ENCODE assay signal across 13 cellular contexts in the genomic region with DNA sequence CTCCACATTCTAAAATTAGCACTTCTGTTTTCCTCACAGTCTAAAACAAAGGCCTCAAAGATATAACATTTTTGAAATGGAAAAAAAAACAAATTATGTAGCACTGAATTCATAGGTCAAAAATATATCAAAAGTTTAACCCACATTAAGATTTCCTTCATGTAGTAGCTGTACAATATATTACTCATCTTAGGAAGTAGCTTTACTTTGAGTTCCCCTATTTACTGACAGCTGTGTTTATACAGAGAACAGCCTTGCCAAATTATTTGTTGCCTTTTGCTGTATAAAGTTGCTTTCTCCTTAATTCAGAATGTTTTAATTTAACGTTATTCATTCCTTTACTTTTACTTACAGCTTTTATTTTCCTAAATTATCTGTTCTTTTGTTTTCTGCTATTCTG.
DNase-seq lines count a peak whose midpoint lies in the region; ATAC-seq and TF ChIP-seq lines count a peak whose summit lies in the region.
"Had no signal": no experiment of that assay in that cellular context is flagged by ENCODE, and none has a peak within 500 bp of the region (broad histone marks: within the 10 kb centered on the region; RNA-seq: fewer than 3 reads in every experiment).

No MANE protein-coding gene starts in this region.

- POLR2A ChIA-PET in CD8-positive, alpha-beta T cell (lab: Charles Lee) = no interaction called here
- POLR2A ChIA-PET in activated CD4-positive, alpha-beta T cell treated with anti-CD3 and anti-CD28 coated beads, Interleukin-2, amount 10 ng/mL, durations not matched to agents 7 days and 5 days (lab: Charles Lee) = no interaction called here

- H3K27me3 ChIP-seq in adipocyte (replicated peaks; ENCODE audit: control insufficient read depth, insufficient read depth, low read length) (no peaks in the 10 kb centered on the region), mesenchymal stem cell (ENCODE audit: control insufficient read depth in 1 of 2, insufficient read depth in 1 of 2, low read length in 2 of 2) (no peaks in the 10 kb centered on the region)
- no peaks in the 10 kb centered on the region for H3K27me3 ChIP-seq in CD8-positive, alpha-beta T cell (ENCODE audit: insufficient read depth, low read length)

- intact Hi-C loops in CD8-positive, alpha-beta T cell (cut with DNase I, micrococcal nuclease) = no loop called here

- H3K36me3 Mint-ChIP-seq in CD8-positive, alpha-beta T cell = no peaks in the 10 kb centered on the region
- H3K36me3 Mint-ChIP-seq in activated CD4-positive, alpha-beta T cell treated with anti-CD3 and anti-CD28 coated beads, Interleukin-2, amount 10 ng/mL, durations not matched to agents 7 days and 5 days (ENCODE audit: low read depth) = no peaks in the 10 kb centered on the region
- H3K36me3 Mint-ChIP-seq: CD8-positive, alpha-beta memory T cell had no signal

- DNase-seq in EH (ENCODE audit: low read depth) = peak; percentile 29
- peak; percentile 45 for DNase-seq in adipocyte (ENCODE audit: low read depth)
- peak; percentile 4 for DNase-seq in epithelial cell of esophagus (ENCODE audit: low read depth)
- peak; percentile 13 for DNase-seq in mesenchymal stem cell
- no peak for DNase-seq in NCI-H187 (lab: John Stamatoyannopoulos, UW)
- no peak for DNase-seq in mesenteric fat pad (ENCODE audit: low spot score)
- DNase-seq in CD8-positive, alpha-beta T cell = no peak
- DNase-seq in activated CD4-positive, alpha-beta T cell treated with anti-CD3 and anti-CD28 coated beads, Interleukin-2, amount 10 ng/mL, durations not matched to agents 7 days and 5 days = no peak
- DNase-seq: CD8-positive, alpha-beta memory T cell; NCI-H2107; NCI-H69; NK-92 treated with Interleukin-12 subunit alpha and Interleukin-12 subunit beta, amount 100 ng/mL, for 24 hours had no signal

- H2AFZ ChIP-seq in mesenchymal stem cell (ENCODE audit: low read depth, low read length) = no peak overlapping the region

- H3K4me1 Mint-ChIP-seq in CD8-positive, alpha-beta T cell (ENCODE audit: low read depth) = no peaks in the 10 kb centered on the region
- H3K4me1 Mint-ChIP-seq in activated CD4-positive, alpha-beta T cell treated with anti-CD3 and anti-CD28 coated beads, Interleukin-2, amount 10 ng/mL, durations not matched to agents 7 days and 5 days = no peaks in the 10 kb centered on the region
- H3K4me1 Mint-ChIP-seq: CD8-positive, alpha-beta memory T cell had no signal

- H3K9me3 ChIP-seq in adipocyte (ENCODE audit: control insufficient read depth, low read length) (no peaks in the 10 kb centered on the region), mesenchymal stem cell (ENCODE audit: control insufficient read depth, low read length) (no peaks in the 10 kb centered on the region)
- no peaks in the 10 kb centered on the region for H3K9me3 ChIP-seq in CD8-positive, alpha-beta T cell (ENCODE audit: low read length)

- no peak overlapping the region for H3K9ac ChIP-seq in adipocyte (ENCODE audit: low read length)
- H3K9ac ChIP-seq in mesenchymal stem cell (ENCODE audit: low read length) = no peak overlapping the region

- H2BK120ac ChIP-seq in mesenchymal stem cell (ENCODE audit: low read depth, low read length) = no peak overlapping the region

- no peak overlapping the region for H3K4me2 ChIP-seq in mesenchymal stem cell (ENCODE audit: low read length, poor library complexity, severe bottlenecking)

- CTCF ChIA-PET in CD8-positive, alpha-beta T cell (lab: Charles Lee) = no interaction called here
- CTCF ChIA-PET in activated CD4-positive, alpha-beta T cell treated with anti-CD3 and anti-CD28 coated beads, Interleukin-2, amount 10 ng/mL, durations not matched to agents 7 days and 5 days (lab: Charles Lee) = no interaction called here

- no peaks in the 10 kb centered on the region for H3K27me3 Mint-ChIP-seq in CD8-positive, alpha-beta T cell (ENCODE audit: low read depth)
- H3K27me3 Mint-ChIP-seq in activated CD4-positive, alpha-beta T cell treated with anti-CD3 and anti-CD28 coated beads, Interleukin-2, amount 10 ng/mL, durations not matched to agents 7 days and 5 days = no peaks in the 10 kb centered on the region
- H3K27me3 Mint-ChIP-seq: CD8-positive, alpha-beta memory T cell had no signal

- TF ChIP-seq CTCF in epithelial cell of esophagus (IDR thresholded peaks at IDR 0.05; ENCODE audit: insufficient read depth, low read depth, low read length, missing control alignments) = no peak
- no peak for TF ChIP-seq CTCF in CD8-positive, alpha-beta T cell (IDR thresholded peaks at IDR 0.05)

- no peak overlapping the region for H2BK12ac ChIP-seq in mesenchymal stem cell (ENCODE audit: low read length in 2 of 2)

- no peak overlapping the region for H3K4me3 Mint-ChIP-seq in CD8-positive, alpha-beta T cell
- no peak overlapping the region for H3K4me3 Mint-ChIP-seq in activated CD4-positive, alpha-beta T cell treated with anti-CD3 and anti-CD28 coated beads, Interleukin-2, amount 10 ng/mL, durations not matched to agents 7 days and 5 days
- H3K4me3 Mint-ChIP-seq: CD8-positive, alpha-beta memory T cell had no signal

- no peak overlapping the region for H3K14ac ChIP-seq in mesenchymal stem cell (ENCODE audit: low read length in 2 of 2)

- no peaks in the 10 kb centered on the region for H3K4me1 ChIP-seq in adipocyte (ENCODE audit: control insufficient read depth, insufficient read depth, low read length)
- no peaks in the 10 kb centered on the region for H3K4me1 ChIP-seq in mesenchymal stem cell (ENCODE audit: control insufficient read depth, insufficient read depth, low read depth, low read length)
- no peaks in the 10 kb centered on the region for H3K4me1 ChIP-seq in CD8-positive, alpha-beta T cell (ENCODE audit: insufficient read depth, low read length)

- ATAC-seq in CD8-positive, alpha-beta T cell = no peak

- no peak overlapping the region for H4K8ac ChIP-seq in mesenchymal stem cell (ENCODE audit: low read length)

- H3K4me3 ChIP-seq in adipocyte (ENCODE audit: low read length) (no peak overlapping the region), epithelial cell of esophagus (ENCODE audit: low read length) (no peak overlapping the region), mesenchymal stem cell (ENCODE audit: insufficient read depth in 1 of 2, low read depth in 1 of 2, low read length in 2 of 2) (no peak overlapping the region)
- no peak overlapping the region for H3K4me3 ChIP-seq in CD8-positive, alpha-beta T cell (ENCODE audit: low read depth, low read length)
- H3K4me3 ChIP-seq: SK-N-MC had no signal

- no CpG with 5 or more reads among the region's 1 CpG for WGBS in mesenchymal stem cell

- no peak overlapping the region for H3K27ac ChIP-seq in mesenchymal stem cell (ENCODE audit: low read length, poor library complexity, severe bottlenecking)
- H3K27ac ChIP-seq in CD8-positive, alpha-beta T cell (ENCODE audit: low read depth, low read length) = no peak overlapping the region
- H3K27ac ChIP-seq: SK-N-MC had no signal

- no peak overlapping the region for H3K18ac ChIP-seq in mesenchymal stem cell (ENCODE audit: low read depth in 1 of 2, low read length in 2 of 2)

- H2BK15ac ChIP-seq in mesenchymal stem cell (ENCODE audit: low read depth, poor library complexity, severe bottlenecking) = no peak overlapping the region

- no peak overlapping the region for H2AK5ac ChIP-seq in mesenchymal stem cell (ENCODE audit: low read length, severe bottlenecking)

- no peak overlapping the region for H3K4ac ChIP-seq in mesenchymal stem cell (ENCODE audit: low read depth in 1 of 2, low read length in 2 of 2)

- no peak overlapping the region for H4K91ac ChIP-seq in mesenchymal stem cell (ENCODE audit: low read length)

- H3K23ac ChIP-seq in mesenchymal stem cell (ENCODE audit: low read length in 2 of 2) = no peak overlapping the region

- no peak overlapping the region for H3K27ac Mint-ChIP-seq in CD8-positive, alpha-beta T cell
- no peak overlapping the region for H3K27ac Mint-ChIP-seq in activated CD4-positive, alpha-beta T cell treated with anti-CD3 and anti-CD28 coated beads, Interleukin-2, amount 10 ng/mL, durations not matched to agents 7 days and 5 days
- H3K27ac Mint-ChIP-seq: CD8-positive, alpha-beta memory T cell had no signal

- H3K36me3 ChIP-seq in adipocyte (ENCODE audit: control insufficient read depth, insufficient read depth, low read length, severe bottlenecking) (no peaks in the 10 kb centered on the region), mesenchymal stem cell (ENCODE audit: control insufficient read depth in 1 of 2, insufficient read depth in 2 of 2, low read depth in 1 of 2, low read length in 2 of 2) (no peaks in the 10 kb centered on the region)
- no peaks in the 10 kb centered on the region for H3K36me3 ChIP-seq in CD8-positive, alpha-beta T cell (ENCODE audit: insufficient read depth, low read length)

- no peaks in the 10 kb centered on the region for H3K79me1 ChIP-seq in mesenchymal stem cell (replicated peaks; ENCODE audit: low read length, poor library complexity, severe bottlenecking)

- H2BK5ac ChIP-seq in mesenchymal stem cell (ENCODE audit: low read depth, low read length, poor library complexity, severe bottlenecking) = no peak overlapping the region

- H3K9me3 Mint-ChIP-seq in CD8-positive, alpha-beta T cell = peaks cover 2% of the 10 kb centered on the region
- no peaks in the 10 kb centered on the region for H3K9me3 Mint-ChIP-seq in activated CD4-positive, alpha-beta T cell treated with anti-CD3 and anti-CD28 coated beads, Interleukin-2, amount 10 ng/mL, durations not matched to agents 7 days and 5 days

Comparison
In these comparisons a context has a peak if more than half of its experiments do, and no peak if none do; other contexts are left out.
1. DNase-seq: peak in EH (single experiment), adipocyte (single experiment), epithelial cell of esophagus (single experiment) and mesenchymal stem cell (single experiment); none in NCI-H187 (0 of 2), mesenteric fat pad (single experiment), CD8-positive, alpha-beta T cell (0 of 7) and activated CD4-positive, alpha-beta T cell treated with anti-CD3 and anti-CD28 coated beads, Interleukin-2, amount 10 ng/mL, durations not matched to agents 7 days and 5 days (single experiment).